In the genomic region with DNA sequence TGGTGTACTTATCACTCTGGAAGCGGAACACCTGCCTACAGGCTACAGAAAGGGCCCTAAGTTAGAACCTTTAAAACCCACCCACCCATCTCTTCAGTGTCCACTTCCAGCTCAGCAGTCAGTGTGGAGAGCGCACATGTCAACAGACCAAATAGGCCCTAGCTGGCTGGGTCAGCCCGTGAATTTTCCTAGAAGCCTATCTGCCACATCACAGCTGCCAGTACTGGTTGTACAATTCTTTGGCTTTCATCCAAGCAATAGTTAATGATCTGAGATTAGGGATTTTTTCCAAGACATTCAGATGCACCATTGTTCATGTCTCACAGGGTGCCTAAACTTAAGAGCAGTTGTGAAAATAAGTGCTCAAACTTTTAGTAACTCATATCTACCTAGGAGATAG, we compare ENCODE assay signal across 21 cellular contexts.
DNase-seq lines count a peak whose midpoint lies in the region; TF ChIP-seq lines count a peak whose summit lies in the region.
"Had no signal": no experiment of that assay in that cellular context is flagged by ENCODE, and none has a peak within 500 bp of the region (broad histone marks: within the 10 kb centered on the region; RNA-seq: fewer than 3 reads in every experiment).

No MANE protein-coding gene starts in this region.

- DNase-seq in NCI-H1417 (lab: John Stamatoyannopoulos, UW) (peak in 2 of 3 experiments; percentile 3 to 33), NCI-H1417 treated with DMSO at 0.1 percent for 48 hours (lab: John Stamatoyannopoulos, UW) (no peak), ACHN (peak; percentile 42), NCI-H82 (lab: John Stamatoyannopoulos, UW) (peak; percentile 84), glomerular visceral epithelial cell (ENCODE audit: extremely low spot score) (peak; percentile 8), NCI-H2029 (lab: John Stamatoyannopoulos, UW) (no peak), glutamatergic neuron (no peak), ovary (no peak)
- DNase-seq: CD4-positive, alpha-beta memory T cell; DMS79; GOT3; NCI-H1436; NCI-H2029 treated with DMSO at 0.1 percent for 48 hours; NCI-H2227 treated with DMSO at 0.1 percent for 48 hours; NCI-H526; PC-9; SJCRH30; T-helper 17 cell had no signal

- H3K9me3 ChIP-seq in ovary = no peaks in the 10 kb centered on the region
- H3K9me3 ChIP-seq: BLaER1, SJCRH30 had no signal

- H3K4me1 Mint-ChIP-seq in glutamatergic neuron (ENCODE audit: low read depth, unreplicated experiment) = no peaks in the 10 kb centered on the region
- H3K4me1 Mint-ChIP-seq: CD4-positive, alpha-beta memory T cell; T-helper 17 cell had no signal

- 78 to 91% (median 88%) methylated on average over 3 of the region's 3 CpGs for WGBS in ovary, 3 donors

- no peaks in the 10 kb centered on the region for H3K27me3 Mint-ChIP-seq in glutamatergic neuron (ENCODE audit: unreplicated experiment)
- H3K27me3 Mint-ChIP-seq: CD4-positive, alpha-beta memory T cell; T-helper 17 cell had no signal

- no peak overlapping the region for H3K4me3 ChIP-seq in ovary
- H3K4me3 ChIP-seq: BLaER1, K562, PC-9, SJCRH30 had no signal

- no peaks in the 10 kb centered on the region for H3K4me1 ChIP-seq in ovary (ENCODE audit: insufficient read depth)
- H3K4me1 ChIP-seq: BLaER1, SJCRH30 had no signal

- H3K27ac ChIP-seq in ovary = no peak overlapping the region
- H3K27ac ChIP-seq: BLaER1, PC-9, RWPE1, SJCRH30 had no signal

- H3K9me3 Mint-ChIP-seq in glutamatergic neuron (ENCODE audit: unreplicated experiment) = no peaks in the 10 kb centered on the region

- TF ChIP-seq EP300 in ovary (IDR thresholded peaks at IDR 0.05) = no peak

- no peak overlapping the region for H3K4me3 Mint-ChIP-seq in glutamatergic neuron (ENCODE audit: unreplicated experiment)
- H3K4me3 Mint-ChIP-seq: CD4-positive, alpha-beta memory T cell; T-helper 17 cell had no signal

- in situ Hi-C loops in ACHN (cut with HindIII; ENCODE audit: low pct_ligation_motif_present, low pct_unique_long_range_greater_than_20kb, low sequenced_read_pairs) = no loop called here

- H3K36me3 Mint-ChIP-seq in glutamatergic neuron (ENCODE audit: unreplicated experiment) = no peaks in the 10 kb centered on the region
- H3K36me3 Mint-ChIP-seq: CD4-positive, alpha-beta memory T cell had no signal

- no peaks in the 10 kb centered on the region for H3K36me3 ChIP-seq in ovary
- H3K36me3 ChIP-seq: BLaER1, SJCRH30 had no signal

- no peak for TF ChIP-seq POLR2A in ovary (IDR thresholded peaks at IDR 0.05)

- H3K27ac Mint-ChIP-seq in glutamatergic neuron (ENCODE audit: unreplicated experiment) = no peak overlapping the region
- H3K27ac Mint-ChIP-seq: CD4-positive, alpha-beta memory T cell; T-helper 17 cell had no signal

- intact Hi-C loops in ovary (cut with DNase I) = no loop called here

- no peaks in the 10 kb centered on the region for H3K27me3 ChIP-seq in ovary
- H3K27me3 ChIP-seq: BLaER1, SJCRH30 had no signal

- TF ChIP-seq CTCF in glutamatergic neuron (IDR thresholded peaks at IDR 0.05; ENCODE audit: partially characterized antibody, unreplicated experiment) (no peak), ovary (IDR thresholded peaks at IDR 0.05) (no peak)

Comparison
In these comparisons a context has a peak if more than half of its experiments do, and no peak if none do; other contexts are left out.
1. DNase-seq: peak in NCI-H1417 (2 of 3), ACHN (single experiment), NCI-H82 (single experiment) and glomerular visceral epithelial cell (single experiment); none in NCI-H1417 treated with DMSO at 0.1 percent for 48 hours (single experiment), NCI-H2029 (single experiment), glutamatergic neuron (single experiment) and ovary (0 of 5).